In genomic region chr6:168007592-168008338, GRCh38 we compare ENCODE assay signal across 1 cellular context.
TF ChIP-seq lines count a peak whose summit lies in the region.

No MANE protein-coding gene starts in this region.

TF ChIP-seq in K562, 482 proteins besides CTCF, POLR2A, EP300 and RAD21 (continued from another document):
- TF ChIP-seq, protein P1, sequence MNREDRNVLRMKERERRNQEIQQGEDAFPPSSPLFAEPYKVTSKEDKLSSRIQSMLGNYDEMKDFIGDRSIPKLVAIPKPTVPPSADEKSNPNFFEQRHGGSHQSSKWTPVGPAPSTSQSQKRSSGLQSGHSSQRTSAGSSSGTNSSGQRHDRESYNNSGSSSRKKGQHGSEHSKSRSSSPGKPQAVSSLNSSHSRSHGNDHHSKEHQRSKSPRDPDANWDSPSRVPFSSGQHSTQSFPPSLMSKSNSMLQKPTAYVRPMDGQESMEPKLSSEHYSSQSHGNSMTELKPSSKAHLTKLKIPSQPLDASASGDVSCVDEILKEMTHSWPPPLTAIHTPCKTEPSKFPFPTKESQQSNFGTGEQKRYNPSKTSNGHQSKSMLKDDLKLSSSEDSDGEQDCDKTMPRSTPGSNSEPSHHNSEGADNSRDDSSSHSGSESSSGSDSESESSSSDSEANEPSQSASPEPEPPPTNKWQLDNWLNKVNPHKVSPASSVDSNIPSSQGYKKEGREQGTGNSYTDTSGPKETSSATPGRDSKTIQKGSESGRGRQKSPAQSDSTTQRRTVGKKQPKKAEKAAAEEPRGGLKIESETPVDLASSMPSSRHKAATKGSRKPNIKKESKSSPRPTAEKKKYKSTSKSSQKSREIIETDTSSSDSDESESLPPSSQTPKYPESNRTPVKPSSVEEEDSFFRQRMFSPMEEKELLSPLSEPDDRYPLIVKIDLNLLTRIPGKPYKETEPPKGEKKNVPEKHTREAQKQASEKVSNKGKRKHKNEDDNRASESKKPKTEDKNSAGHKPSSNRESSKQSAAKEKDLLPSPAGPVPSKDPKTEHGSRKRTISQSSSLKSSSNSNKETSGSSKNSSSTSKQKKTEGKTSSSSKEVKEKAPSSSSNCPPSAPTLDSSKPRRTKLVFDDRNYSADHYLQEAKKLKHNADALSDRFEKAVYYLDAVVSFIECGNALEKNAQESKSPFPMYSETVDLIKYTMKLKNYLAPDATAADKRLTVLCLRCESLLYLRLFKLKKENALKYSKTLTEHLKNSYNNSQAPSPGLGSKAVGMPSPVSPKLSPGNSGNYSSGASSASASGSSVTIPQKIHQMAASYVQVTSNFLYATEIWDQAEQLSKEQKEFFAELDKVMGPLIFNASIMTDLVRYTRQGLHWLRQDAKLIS (CRISPR knock-in tag; IDR thresholded peaks at IDR 0.05), result no peak
- TF ChIP-seq FOSL1 (tag; conservative IDR thresholded peaks at IDR 0.05) (peak; percentile 80), TEAD4 (IDR thresholded peaks at IDR 0.05; ENCODE audit: low read length) (0 out of 2 replicates have a peak, but pooled peaks have one; percentile 17), TEAD4 (CRISPR knock-in tag; IDR thresholded peaks at IDR 0.05; ENCODE audit: borderline replicate concordance) (no peak), HMG20B (CRISPR knock-in tag; IDR thresholded peaks at IDR 0.05) (no peak), TRIM28 (IDR thresholded peaks at IDR 0.05) (no peak), CC2D1A (IDR thresholded peaks at IDR 0.05) (no peak), KDM1A (IDR thresholded peaks at IDR 0.05) (peak; percentile 53 to 68; a peak in 3 of 4 replicates), RBM22 (IDR thresholded peaks at IDR 0.05; ENCODE audit: low read depth, low read length, poor library complexity, severe bottlenecking) (no peak), SOX6 (IDR thresholded peaks at IDR 0.05) (peak; percentile 52; the same call in 1 of the 2 replicates), CEBPG (CRISPR knock-in tag; IDR thresholded peaks at IDR 0.05) (no peak), CEBPG (tag; conservative IDR thresholded peaks at IDR 0.05 in 1 of 2, IDR thresholded peaks at IDR 0.05 in 1 of 2) (peak; percentile 39 to 73; a peak in 3 of 4 replicates), TEAD1 (CRISPR knock-in tag; IDR thresholded peaks at IDR 0.05) (peak in 1 of 2 experiments; percentile 64; a peak in 2 of 4 replicates), IRF2 (CRISPR knock-in tag; IDR thresholded peaks at IDR 0.05) (no peak), ZNF280B (CRISPR knock-in tag; IDR thresholded peaks at IDR 0.05) (no peak), ZNF586 (CRISPR knock-in tag; conservative IDR thresholded peaks at IDR 0.05) (no peak), KLF13 (tag; IDR thresholded peaks at IDR 0.05; ENCODE audit: borderline replicate concordance, low read depth) (no peak), CEBPB (tag; IDR thresholded peaks at IDR 0.05) (0 out of 2 replicates have a peak, but pooled peaks have one; percentile 29), RCOR1 (IDR thresholded peaks at IDR 0.05; ENCODE audit: borderline replicate concordance in 1 of 2, low read depth in 2 of 2, low read length in 2 of 2) (peak in 1 of 2 experiments; percentile 51; a peak in 2 of 4 replicates), HIVEP1 (CRISPR knock-in tag; IDR thresholded peaks at IDR 0.05) (no peak)
